In genomic region chr15:78909791-78910228, GRCh38 we compare ENCODE assay signal across 8 cellular contexts. TPM values are rescaled to one million over a fixed set of nuclear protein-coding genes. Genes with fewer than 3 reads are reported as not detected.
DNase-seq lines count a peak whose midpoint lies in the region; ATAC-seq and TF ChIP-seq lines count a peak whose summit lies in the region.

No MANE protein-coding gene starts in this region.

- peaks cover 5% of the 10 kb centered on the region for H4K20me1 ChIP-seq in DOHH2 (ENCODE audit: control insufficient read depth, insufficient read depth, low read depth, low read length)

- H3K4me2 ChIP-seq in DOHH2 (ENCODE audit: low read length): no peak overlapping the region

- H3K4me1 ChIP-seq in DOHH2 (ENCODE audit: control insufficient read depth, low read length) (no peaks in the 10 kb centered on the region; the same call in 1 of the 2 replicates), foreskin keratinocyte (no peaks in the 10 kb centered on the region)

- no peaks in the 10 kb centered on the region for H3K9me3 ChIP-seq in DOHH2 (ENCODE audit: control insufficient read depth, insufficient read depth, low read length)

- H3K27me3 ChIP-seq in DOHH2 (ENCODE audit: control insufficient read depth, low read length) (no peaks in the 10 kb centered on the region), foreskin keratinocyte (no peaks in the 10 kb centered on the region)

- TF ChIP-seq CTCF in DOHH2 (IDR thresholded peaks at IDR 0.05; ENCODE audit: low read depth, low read length, poor library complexity, severe bottlenecking) (peak; percentile 91), WI38 (IDR thresholded peaks at IDR 0.05; ENCODE audit: low read depth, low read length) (peak; percentile 55), foreskin keratinocyte (conservative IDR thresholded peaks at IDR 0.05) (peak; percentile 82)

- peaks cover 44% of the 10 kb centered on the region for H3K36me3 ChIP-seq in DOHH2 (ENCODE audit: control insufficient read depth, low read length)

- H3K4me3 ChIP-seq in DOHH2 (ENCODE audit: low read length) (no peak overlapping the region), WI38 (ENCODE audit: low read depth, low read length) (no peak overlapping the region)

- peak; percentile 67 for ATAC-seq in foreskin keratinocyte
- ATAC-seq in GM21526 (IDR thresholded peaks at IDR 0.05; ENCODE audit: low FRiP score, unreplicated experiment): no peak
- ATAC-seq in GM21447 (IDR thresholded peaks at IDR 0.05; ENCODE audit: unreplicated experiment): no peak

- no peaks in the 10 kb centered on the region for H3K9me2 ChIP-seq in DOHH2 (replicated peaks; ENCODE audit: control insufficient read depth, low read length)

- DNase-seq in HT1080 (ENCODE audit: low read depth): peak; percentile 45
- DNase-seq in foreskin keratinocyte: no peak
- DNase-seq in pons (ENCODE audit: low spot score): peak; percentile 37
- DNase-seq in middle frontal gyrus (ENCODE audit: extremely low spot score, low spot score): no peak

- H3K27ac ChIP-seq in DOHH2 (ENCODE audit: low read depth, low read length): no peak overlapping the region
- H3K27ac ChIP-seq in foreskin keratinocyte: no peak overlapping the region

- H3K79me2 ChIP-seq in DOHH2 (ENCODE audit: control insufficient read depth, low read length): no peaks in the 10 kb centered on the region

- H3F3A ChIP-seq in DOHH2 (ENCODE audit: control insufficient read depth, insufficient read depth): peaks cover 29% of the 10 kb centered on the region

RNA-seq across cellular contexts. Expression of gene CTSH, which starts 35.0 kb away (rescaled TPM):
- 10.6 and 16.2 TPM in 2 replicates for total RNA-seq in HT1080 (2014; rRNA removed; shearing (Covaris generic))
- polyA plus RNA-seq in HT1080 (2015; cell fraction: cytosol; rRNA removed): 25.6 and 32.8 TPM in 2 replicates
- polyA plus RNA-seq in HT1080 (2015; cell fraction: nucleus; rRNA removed): 24.0 and 41.7 TPM in 2 replicates
- 5.9 and 9.1 TPM in 2 replicates for total RNA-seq in foreskin keratinocyte
- polyA plus RNA-seq in foreskin keratinocyte: 9.2 and 10.7 TPM in 2 replicates

RNA-seq across cellular contexts. Expression of gene MORF4L1, which starts 37.1 kb away (rescaled TPM):
- 179 and 351 TPM in 2 replicates for total RNA-seq in HT1080 (2014; rRNA removed; shearing (Covaris generic))
- polyA plus RNA-seq in HT1080 (2015; cell fraction: cytosol; rRNA removed): 394 and 487 TPM in 2 replicates
- 223 and 253 TPM in 2 replicates for polyA plus RNA-seq in HT1080 (2015; cell fraction: nucleus; rRNA removed)
- total RNA-seq in foreskin keratinocyte: 186 and 197 TPM in 2 replicates
- polyA plus RNA-seq in foreskin keratinocyte: 206 and 222 TPM in 2 replicates

Comparison
In these comparisons a context has a peak if more than half of its experiments do, and no peak if none do; other contexts are left out.
1. DNase-seq: peak in HT1080 (single experiment) and pons (single experiment); none in foreskin keratinocyte (0 of 2) and middle frontal gyrus (single experiment).
2. Peak in every context shown above with its lines, with median percentiles within 50 percentile points of each other: CTCF ChIP-seq.